Comparison of ENCODE assay signal across 20 cellular contexts in the genomic region with DNA sequence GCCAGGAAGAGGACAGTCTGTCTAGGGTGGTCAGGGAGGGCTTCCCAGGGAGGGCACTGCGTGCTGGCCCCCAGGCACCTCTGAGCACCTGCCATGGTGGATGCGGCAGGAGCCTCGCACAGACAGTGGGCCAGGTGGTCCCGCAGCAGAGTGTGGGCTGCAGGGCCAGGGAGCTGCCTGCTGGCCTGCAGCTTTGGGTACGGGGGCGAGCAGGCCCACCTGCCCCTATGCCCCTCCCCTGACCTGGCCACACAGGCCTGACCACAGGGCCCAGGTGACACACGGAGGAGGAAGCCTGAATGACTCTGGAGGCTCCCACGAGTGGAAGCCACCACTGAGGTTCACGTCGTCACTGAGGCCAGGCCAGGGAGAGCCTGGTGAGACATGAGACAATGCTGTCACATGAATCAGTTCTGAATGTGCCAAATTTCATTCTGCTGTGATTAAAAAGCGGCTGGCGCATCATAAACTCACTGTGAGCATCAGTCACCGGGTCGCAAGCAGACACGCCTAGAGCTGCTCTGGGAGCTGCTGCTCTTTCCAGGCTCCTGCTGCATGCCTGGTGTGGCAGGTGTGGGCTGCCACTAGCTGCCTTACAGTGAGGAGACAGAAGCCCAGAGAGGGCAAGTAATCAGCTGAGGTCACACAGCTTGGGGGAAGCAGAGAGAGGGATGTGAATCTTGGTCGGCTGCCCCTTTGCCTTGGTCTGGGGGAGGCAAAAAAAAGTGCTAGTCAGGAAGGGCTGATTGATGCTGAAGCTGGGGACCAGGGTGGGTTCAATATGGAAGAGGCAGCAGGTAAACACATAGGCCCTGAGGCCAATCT. TPM values are rescaled to one million over a fixed set of nuclear protein-coding genes. Genes with fewer than 3 reads are reported as not detected.
DNase-seq lines count a peak whose midpoint lies in the region; ATAC-seq and TF ChIP-seq lines count a peak whose summit lies in the region.
"Had no signal": no experiment of that assay in that cellular context is flagged by ENCODE, and none has a peak within 500 bp of the region (broad histone marks: within the 10 kb centered on the region; RNA-seq: fewer than 3 reads in every experiment).

No MANE protein-coding gene starts in this region.

- ATAC-seq in left ventricle myocardium superior (no peak), heart left ventricle (no peak), activated B cell treated with CpG ODN at 0.5 μM for 24 hours (ENCODE audit: low read depth) (no peak), lower lobe of right lung (no peak), upper lobe of right lung (no peak), HG03520 (IDR thresholded peaks at IDR 0.05; ENCODE audit: unreplicated experiment) (no peak)
- ATAC-seq: activated naive CD8-positive, alpha-beta T cell treated with anti-CD3 and anti-CD28 coated beads, Interleukin-2, amount 50 U/mL, for 24 hours; activated T-cell treated with anti-CD3 and anti-CD28 coated beads, Interleukin-2, amount 50 U/mL, for 72 hours; foreskin keratinocyte had no signal

- H3K27ac ChIP-seq in heart left ventricle (no peak overlapping the region), lower lobe of right lung (no peak overlapping the region), upper lobe of right lung (no peak overlapping the region)
- H3K27ac ChIP-seq: foreskin keratinocyte, neutrophil, thyroid gland had no signal

- CTCF ChIA-PET in activated B cell treated with CpG ODN at 0.5 μM for 24 hours (lab: Charles Lee): interaction anchor here (1.0 to 1.8 kb wide), 2 partner anchors 21 to 364 kb away, joined by 3 to 7 read pairs; no protein-coding TSS in a partner anchor

- H3K36me3 Mint-ChIP-seq in activated B cell treated with CpG ODN at 0.5 μM for 24 hours (ENCODE audit: low read depth): no peaks in the 10 kb centered on the region
- H3K36me3 Mint-ChIP-seq: activated CD4-positive, alpha-beta memory T cell treated with anti-CD3 and anti-CD28 coated beads for 36 hours had no signal

- intact Hi-C loops in left ventricle myocardium superior (cut with micrococcal nuclease) (no loop called here), heart left ventricle (cut with DNase I) (no loop called here), activated B cell treated with CpG ODN at 0.5 μM for 24 hours (cut with micrococcal nuclease) (loop anchor here (5.0 kb wide), 1 partner anchor 170 kb away; no protein-coding TSS in a partner anchor), lower lobe of right lung (cut with DNase I) (no loop called here), upper lobe of right lung (cut with DNase I) (no loop called here)

- peak overlapping the region; percentile 96 for H3K27ac Mint-ChIP-seq in activated B cell treated with CpG ODN at 0.5 μM for 24 hours
- H3K27ac Mint-ChIP-seq: activated CD4-positive, alpha-beta memory T cell treated with anti-CD3 and anti-CD28 coated beads for 36 hours; activated naive CD8-positive, alpha-beta T cell treated with anti-CD3 and anti-CD28 coated beads, Interleukin-2, amount 50 U/mL, for 24 hours; activated T-cell treated with anti-CD3 and anti-CD28 coated beads, Interleukin-2, amount 50 U/mL, for 72 hours; endodermal cell had no signal

- TF ChIP-seq POLR2A in heart left ventricle (IDR thresholded peaks at IDR 0.05): no peak

- no peaks in the 10 kb centered on the region for H3K36me3 ChIP-seq in heart left ventricle
- no peaks in the 10 kb centered on the region for H3K36me3 ChIP-seq in lower lobe of right lung
- no peaks in the 10 kb centered on the region for H3K36me3 ChIP-seq in upper lobe of right lung
- H3K36me3 ChIP-seq: neutrophil, thyroid gland had no signal

- H3K4me3 Mint-ChIP-seq in activated B cell treated with CpG ODN at 0.5 μM for 24 hours: no peak overlapping the region
- H3K4me3 Mint-ChIP-seq: activated CD4-positive, alpha-beta memory T cell treated with anti-CD3 and anti-CD28 coated beads for 36 hours; activated naive CD8-positive, alpha-beta T cell treated with anti-CD3 and anti-CD28 coated beads, Interleukin-2, amount 50 U/mL, for 24 hours; activated T-cell treated with anti-CD3 and anti-CD28 coated beads, Interleukin-2, amount 50 U/mL, for 72 hours; central memory CD8-positive, alpha-beta T cell; endodermal cell had no signal

- H3K4me3 ChIP-seq in heart left ventricle (no peak overlapping the region), lower lobe of right lung (no peak overlapping the region), upper lobe of right lung (no peak overlapping the region)
- H3K4me3 ChIP-seq: skin epidermis, thyroid gland had no signal

- no peaks in the 10 kb centered on the region for H3K9me3 Mint-ChIP-seq in activated B cell treated with CpG ODN at 0.5 μM for 24 hours
- H3K9me3 Mint-ChIP-seq: activated CD4-positive, alpha-beta memory T cell treated with anti-CD3 and anti-CD28 coated beads for 36 hours; activated naive CD8-positive, alpha-beta T cell treated with anti-CD3 and anti-CD28 coated beads, Interleukin-2, amount 50 U/mL, for 24 hours; activated T-cell treated with anti-CD3 and anti-CD28 coated beads, Interleukin-2, amount 50 U/mL, for 72 hours; central memory CD8-positive, alpha-beta T cell; endodermal cell had no signal

- no peaks in the 10 kb centered on the region for H3K9me3 ChIP-seq in heart left ventricle
- no peaks in the 10 kb centered on the region for H3K9me3 ChIP-seq in lower lobe of right lung
- H3K9me3 ChIP-seq in upper lobe of right lung: no peaks in the 10 kb centered on the region
- H3K9me3 ChIP-seq: neutrophil, thyroid gland had no signal

- POLR2A ChIA-PET in activated B cell treated with CpG ODN at 0.5 μM for 24 hours (lab: Charles Lee): interaction anchor here (0.6 kb wide), 1 partner anchor 451 kb away, joined by 3 read pairs; no protein-coding TSS in a partner anchor

- H3K4me1 Mint-ChIP-seq in activated B cell treated with CpG ODN at 0.5 μM for 24 hours: peaks cover 73% of the 10 kb centered on the region

- H3K27me3 ChIP-seq in heart left ventricle: no peaks in the 10 kb centered on the region
- H3K27me3 ChIP-seq in lower lobe of right lung (ENCODE audit: low read depth): peaks cover 14% of the 10 kb centered on the region
- H3K27me3 ChIP-seq in upper lobe of right lung: no peaks in the 10 kb centered on the region
- H3K27me3 ChIP-seq: thyroid gland had no signal

- 78 to 84% (median 81%) methylated on average over 10 to 16 of the region's 16 CpGs for WGBS in heart left ventricle, 4 donors

- TF ChIP-seq CTCF in heart left ventricle (IDR thresholded peaks at IDR 0.05) (no peak), activated B cell treated with CpG ODN at 0.5 μM for 24 hours (IDR thresholded peaks at IDR 0.05) (no peak), lower lobe of right lung (IDR thresholded peaks at IDR 0.05) (no peak), upper lobe of right lung (IDR thresholded peaks at IDR 0.05) (no peak)

- H3K27me3 Mint-ChIP-seq in activated B cell treated with CpG ODN at 0.5 μM for 24 hours: no peaks in the 10 kb centered on the region
- H3K27me3 Mint-ChIP-seq: activated CD4-positive, alpha-beta memory T cell treated with anti-CD3 and anti-CD28 coated beads for 36 hours; activated naive CD8-positive, alpha-beta T cell treated with anti-CD3 and anti-CD28 coated beads, Interleukin-2, amount 50 U/mL, for 24 hours had no signal

- peak; percentile 7 for DNase-seq in left ventricle myocardium superior
- no peak for DNase-seq in heart left ventricle
- no peak for DNase-seq in activated B cell treated with CpG ODN at 0.5 μM for 24 hours
- DNase-seq in lower lobe of right lung: peak; percentile 10
- DNase-seq in upper lobe of right lung: peak; percentile 57
- no peak for DNase-seq in NCI-H2081 (lab: John Stamatoyannopoulos, UW)
- no peak for DNase-seq in activated CD4-positive, alpha-beta T cell treated with anti-CD3 and anti-CD28 coated beads for 4 hours
- DNase-seq: activated CD4-positive, alpha-beta memory T cell treated with anti-CD3 and anti-CD28 coated beads for 36 hours; activated naive CD8-positive, alpha-beta T cell treated with anti-CD3 and anti-CD28 coated beads, Interleukin-2, amount 50 U/mL, for 24 hours; activated T-cell treated with anti-CD3 and anti-CD28 coated beads, Interleukin-2, amount 50 U/mL, for 72 hours; foreskin keratinocyte; GF-D8; mammary epithelial cell; NCI-H1436 treated with DMSO at 0.1 percent for 48 hours; thyroid gland had no signal

- H3K4me1 ChIP-seq in heart left ventricle (peaks cover 0 to 20% (median 0%) of the 10 kb centered on the region in 12 donors), lower lobe of right lung (peaks cover 17% of the 10 kb centered on the region), upper lobe of right lung (no peaks in the 10 kb centered on the region)
- H3K4me1 ChIP-seq: foreskin keratinocyte had no signal

RNA-seq across cellular contexts. Expression of a gene that starts 39.5 kb away (rescaled TPM):
- total RNA-seq in left ventricle myocardium superior: 95.1 TPM
- total RNA-seq in heart left ventricle: 10 to 100 TPM; 44.2 to 79.1 (median 64.5) TPM
- 10 to 100 TPM; 28.8 to 31.7 TPM for polyA plus RNA-seq in heart left ventricle
- total RNA-seq in activated B cell treated with CpG ODN at 0.5 μM for 24 hours: 260 and 296 TPM in 2 replicates
- total RNA-seq in lower lobe of right lung: 82.3 TPM
- 61.6 TPM for total RNA-seq in upper lobe of right lung

Comparison
In these comparisons a context has a peak if more than half of its experiments do, and no peak if none do; other contexts are left out.
1. DNase-seq: peak in left ventricle myocardium superior (single experiment), lower lobe of right lung (single experiment) and upper lobe of right lung (single experiment); none in heart left ventricle (0 of 5), activated B cell treated with CpG ODN at 0.5 μM for 24 hours (single experiment), NCI-H2081 (0 of 2) and activated CD4-positive, alpha-beta T cell treated with anti-CD3 and anti-CD28 coated beads for 4 hours (0 of 2).